17 cellular contexts compared by ENCODE assay signal in the genomic region with DNA sequence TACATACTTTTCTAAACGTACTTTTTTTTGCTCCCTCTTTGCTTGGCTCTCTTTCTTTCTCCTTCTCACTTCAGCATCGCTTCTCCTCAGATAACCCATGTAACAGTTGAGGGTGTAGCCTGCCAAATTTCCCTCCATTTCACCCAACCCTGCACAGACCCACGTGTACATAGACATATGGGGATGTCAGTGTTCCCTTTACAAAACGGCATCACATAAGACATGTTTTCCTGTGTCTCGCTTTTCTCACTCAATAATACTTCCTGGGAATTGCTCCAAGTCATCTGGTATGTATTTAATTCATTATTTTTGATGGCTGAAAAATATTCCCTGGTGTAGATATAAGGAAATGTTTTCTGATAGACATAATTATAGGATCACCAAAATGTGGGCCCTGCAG.
DNase-seq lines count a peak whose midpoint lies in the region; ATAC-seq lines count a peak whose summit lies in the region.
"Had no signal": no experiment of that assay in that cellular context is flagged by ENCODE, and none has a peak within 500 bp of the region (broad histone marks: within the 10 kb centered on the region; RNA-seq: fewer than 3 reads in every experiment).

No MANE protein-coding gene starts in this region.

- intact Hi-C loops in posterior vena cava (cut with DNase I): loop anchor here (5.0 to 10.0 kb wide), 2 partner anchors 195 to 198 kb away; no protein-coding TSS in a partner anchor

- peak; percentile 53 for DNase-seq in DMS 273 (lab: John Stamatoyannopoulos, UW; ENCODE audit: unreplicated experiment)
- no peak for DNase-seq in DMS 273 treated with DMSO at 0.1 percent for 48 hours (lab: John Stamatoyannopoulos, UW)
- DNase-seq in NCI-H446 treated with DMSO at 0.1 percent for 48 hours (lab: John Stamatoyannopoulos, UW): peak; percentile 93
- DNase-seq in cerebellum (ENCODE audit: low spot score): peak; percentile 40
- peak; percentile 26 for DNase-seq in middle frontal gyrus (ENCODE audit: extremely low spot score, low spot score)
- no peak for DNase-seq in posterior vena cava (ENCODE audit: low spot score)
- DNase-seq in SIG-M5 treated with dmso at 0.1 percent for 504 hours (lab: John Stamatoyannopoulos, UW; ENCODE audit: unreplicated experiment): no peak
- DNase-seq: CD4-positive, CD25-positive, alpha-beta regulatory T cell; COR-L47; DMS53; EL; KBM-7; NCI-H187 treated with DMSO at 0.1 percent for 48 hours; NCI-H774; SHP77 had no signal

- ATAC-seq in HG03565 (IDR thresholded peaks at IDR 0.05; ENCODE audit: unreplicated experiment): no peak
- ATAC-seq: HepG2 had no signal

Comparison
In these comparisons a context has a peak if more than half of its experiments do, and no peak if none do; other contexts are left out.
1. DNase-seq: peak in DMS 273 (single experiment), NCI-H446 treated with DMSO at 0.1 percent for 48 hours (single experiment), cerebellum (single experiment) and middle frontal gyrus (single experiment); none in DMS 273 treated with DMSO at 0.1 percent for 48 hours (single experiment), posterior vena cava (single experiment) and SIG-M5 treated with dmso at 0.1 percent for 504 hours (single experiment).